8 cellular contexts compared by ENCODE assay signal in the genomic region with DNA sequence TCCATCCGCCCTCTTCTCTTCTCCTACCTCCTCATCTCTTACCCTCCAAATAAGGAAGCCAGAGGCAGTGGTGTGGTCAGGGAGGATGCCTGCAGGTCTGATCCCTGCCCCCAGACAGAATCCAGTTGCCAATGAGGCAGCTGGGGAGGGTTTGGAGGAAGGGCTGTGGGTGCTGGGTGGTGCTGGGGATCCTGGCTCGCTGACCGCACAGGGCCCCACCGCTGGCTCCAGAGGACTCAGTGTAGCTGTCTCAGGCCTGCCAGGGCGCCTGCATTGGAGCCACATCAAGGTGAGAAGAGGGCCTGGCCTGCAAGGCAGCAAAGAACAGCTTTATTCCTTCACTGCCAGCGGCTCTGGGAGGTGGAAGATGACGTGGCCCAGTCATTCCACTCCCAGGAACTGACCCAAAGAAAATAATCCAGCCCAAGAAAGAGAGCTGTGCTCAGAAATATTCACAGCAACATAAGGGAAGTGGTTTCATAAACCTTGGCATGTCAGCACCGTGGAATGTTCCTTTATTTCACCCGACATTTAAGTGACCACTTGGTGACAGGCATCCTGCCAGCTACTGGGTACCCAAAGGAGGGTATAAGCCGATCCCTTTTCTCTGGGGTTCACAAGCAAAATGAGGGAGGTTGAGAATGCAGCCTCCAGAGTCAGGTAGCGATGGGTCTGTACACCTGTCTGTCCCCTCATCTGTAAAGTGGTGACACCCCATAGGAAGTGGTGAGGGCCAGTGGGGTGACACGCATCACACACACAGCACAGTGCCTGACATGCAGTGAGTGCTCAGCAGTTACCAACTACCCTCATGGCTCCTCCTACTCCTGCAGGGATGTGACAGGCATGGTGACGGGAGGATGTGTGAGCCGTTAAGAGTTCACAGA.
DNase-seq lines count a peak whose midpoint lies in the region; ATAC-seq, FAIRE-seq and TF ChIP-seq lines count a peak whose summit lies in the region.

No MANE protein-coding gene starts in this region.

- TF ChIP-seq POLR2A in GM12878 (IDR thresholded peaks at IDR 0.05; ENCODE audit: low read depth, low read length): no peak

- POLR2A ChIA-PET in GM12878 (lab: Charles Lee): no interaction called here

- no TSS peak for BruUV-seq in GM12878 (replicated peaks; lab: Mats Ljungman, UMichigan)

- H3K4me3 Mint-ChIP-seq in memory B cell (no peak overlapping the region), glutamatergic neuron (ENCODE audit: unreplicated experiment) (no peak overlapping the region)

- peak overlapping the region; percentile 21 for H3K4me3 ChIP-seq in DOHH2 (ENCODE audit: low read length)
- H3K4me3 ChIP-seq in GM12878: no peak overlapping the region
- H3K4me3 ChIP-seq in Karpas-422 (ENCODE audit: low read length): no peak overlapping the region

- no peak for TF ChIP-seq RAD21 in GM12878 (IDR thresholded peaks at IDR 0.05; ENCODE audit: insufficient read depth, low read depth, low read length)

- TF ChIP-seq EP300 in GM12878 (IDR thresholded peaks at IDR 0.05; ENCODE audit: borderline replicate concordance in 1 of 2, control insufficient read depth in 1 of 2, low read depth in 2 of 2, low read length in 2 of 2): no peak

- peaks cover 68% of the 10 kb centered on the region for H3K4me1 ChIP-seq in DOHH2 (ENCODE audit: control insufficient read depth, low read length)
- peaks cover 16% of the 10 kb centered on the region for H3K4me1 ChIP-seq in GM12878 (ENCODE audit: control insufficient read depth, insufficient read depth, low read length)
- peaks cover 4% of the 10 kb centered on the region for H3K4me1 ChIP-seq in Karpas-422 (ENCODE audit: low read length)

- H3K4me1 Mint-ChIP-seq in memory B cell (peaks cover 39% of the 10 kb centered on the region), glutamatergic neuron (ENCODE audit: low read depth, unreplicated experiment) (no peaks in the 10 kb centered on the region)

- H3K9me3 Mint-ChIP-seq in memory B cell: peaks cover 2% of the 10 kb centered on the region
- no peaks in the 10 kb centered on the region for H3K9me3 Mint-ChIP-seq in glutamatergic neuron (ENCODE audit: unreplicated experiment)

- in situ Hi-C loops in GM12878 (cut with MboI): no loop called here

- TF ChIP-seq CTCF in DOHH2 (IDR thresholded peaks at IDR 0.05; ENCODE audit: low read depth, low read length, poor library complexity, severe bottlenecking) (no peak), GM12878 (IDR thresholded peaks at IDR 0.05 in 2 of 3, conservative IDR thresholded peaks at IDR 0.05 in 1 of 3; ENCODE audit: control insufficient read depth in 2 of 3, extremely low read depth in 1 of 3, insufficient read depth in 1 of 3, low read depth in 3 of 3, low read length in 3 of 3) (no peak), glutamatergic neuron (IDR thresholded peaks at IDR 0.05; ENCODE audit: partially characterized antibody, unreplicated experiment) (no peak)

- RAD21 ChIA-PET in GM12878 (lab: Charles Lee; ENCODE audit: unreplicated experiment): interaction anchor here (0.5 kb wide), 1 partner anchor 80 kb away, joined by 3 read pairs; no protein-coding TSS in a partner anchor

- no peaks in the 10 kb centered on the region for H3K27me3 ChIP-seq in DOHH2 (ENCODE audit: control insufficient read depth, low read length)
- H3K27me3 ChIP-seq in GM12878 (replicated peaks in 1 of 2; ENCODE audit: control insufficient read depth in 2 of 2, insufficient read depth in 2 of 2, low read length in 1 of 2): no peaks in the 10 kb centered on the region
- H3K27me3 ChIP-seq in Karpas-422 (ENCODE audit: low read length): no peaks in the 10 kb centered on the region

- H4K20me1 ChIP-seq in DOHH2 (ENCODE audit: control insufficient read depth, insufficient read depth, low read depth, low read length): no peaks in the 10 kb centered on the region
- no peaks in the 10 kb centered on the region for H4K20me1 ChIP-seq in GM12878 (ENCODE audit: control insufficient read depth, insufficient read depth)
- H4K20me1 ChIP-seq in Karpas-422 (ENCODE audit: insufficient read depth, low read depth, low read length): no peaks in the 10 kb centered on the region

- no peak for FAIRE-seq in GM12878 (lab: Jason Lieb, UNC)

- WGBS in GM12878 (ENCODE audit: insufficient coverage, insufficient replicate concordance, low lambda C conversion rate, missing lambda C conversion rate): 49% methylated on average over 14 of the region's 14 CpGs

- H3K4me2 ChIP-seq in DOHH2 (ENCODE audit: low read length) (peak overlapping the region; percentile 54), GM12878 (ENCODE audit: control insufficient read depth, insufficient read depth) (0 out of 2 replicates have a peak overlapping the region, but pooled peaks have one; percentile 15), Karpas-422 (ENCODE audit: low read depth, low read length, poor library complexity, severe bottlenecking) (no peak overlapping the region)

- H3K36me3 Mint-ChIP-seq in memory B cell: no peaks in the 10 kb centered on the region
- peaks cover 5% of the 10 kb centered on the region for H3K36me3 Mint-ChIP-seq in glutamatergic neuron (ENCODE audit: unreplicated experiment)

- intact Hi-C loops in GM12878 (cut with micrococcal nuclease; ENCODE audit: unreplicated experiment): no loop called here

- H3K27ac ChIP-seq in DOHH2 (ENCODE audit: low read depth, low read length) (no peak overlapping the region), GM12878 (ENCODE audit: control insufficient read depth, insufficient read depth) (no peak overlapping the region), Karpas-422 (ENCODE audit: low read length) (no peak overlapping the region)

- no peaks in the 10 kb centered on the region for H3K36me3 ChIP-seq in DOHH2 (ENCODE audit: control insufficient read depth, low read length)
- no peaks in the 10 kb centered on the region for H3K36me3 ChIP-seq in GM12878 (ENCODE audit: control insufficient read depth in 2 of 2, insufficient read depth in 2 of 2, low read length in 1 of 2)
- H3K36me3 ChIP-seq in Karpas-422 (ENCODE audit: insufficient read depth, low read length): no peaks in the 10 kb centered on the region

- ATAC-seq in HG03469 (IDR thresholded peaks at IDR 0.05; ENCODE audit: unreplicated experiment) (peak; percentile 43), GM12878 (peak; percentile 41; the same call in 2 of the 3 replicates), memory B cell (ENCODE audit: low read depth) (peak; percentile 67), GM18517 (IDR thresholded peaks at IDR 0.05; ENCODE audit: unreplicated experiment) (no peak)

- H3K79me2 ChIP-seq in DOHH2 (ENCODE audit: control insufficient read depth, low read length): no peaks in the 10 kb centered on the region
- no peaks in the 10 kb centered on the region for H3K79me2 ChIP-seq in GM12878 (ENCODE audit: control insufficient read depth, insufficient read depth, low read length)
- H3K79me2 ChIP-seq in Karpas-422 (ENCODE audit: low read length): no peaks in the 10 kb centered on the region

- H3F3A ChIP-seq in DOHH2 (ENCODE audit: control insufficient read depth, insufficient read depth): peaks cover 4% of the 10 kb centered on the region; the same call in 1 of the 2 replicates

- CTCF ChIA-PET in GM12878 (lab: Yijun Ruan, JAX): interaction anchor here (0.9 kb wide), 1 partner anchor 12 kb away, joined by 3 read pairs; no protein-coding TSS in a partner anchor

- H3K9me3 ChIP-seq in DOHH2 (ENCODE audit: control insufficient read depth, insufficient read depth, low read length): peaks cover 7% of the 10 kb centered on the region; the same call in 1 of the 2 replicates
- H3K9me3 ChIP-seq in GM12878 (replicated peaks; ENCODE audit: control insufficient read depth, insufficient read depth, low read length): no peaks in the 10 kb centered on the region; the same call in 2 of the 3 replicates
- no peaks in the 10 kb centered on the region for H3K9me3 ChIP-seq in Karpas-422 (ENCODE audit: low read length)

- DNase-seq in GM12878 (ENCODE audit: low read depth, low spot score) (no peak), memory B cell (ENCODE audit: low spot score in 2 of 2) (no peak), NCI-H1694 treated with DMSO at 0.1 percent for 48 hours (lab: John Stamatoyannopoulos, UW) (no peak), glutamatergic neuron (no peak), Karpas-422 (no peak)

- H3K27ac Mint-ChIP-seq in memory B cell (no peak overlapping the region), glutamatergic neuron (ENCODE audit: unreplicated experiment) (no peak overlapping the region)

- H2AFZ ChIP-seq in GM12878 (ENCODE audit: control insufficient read depth, low read depth, low read length) (peak overlapping the region; percentile 15), Karpas-422 (ENCODE audit: low read length) (no peak overlapping the region)

- peaks cover 5% of the 10 kb centered on the region for H3K27me3 Mint-ChIP-seq in memory B cell
- peaks cover 2% of the 10 kb centered on the region for H3K27me3 Mint-ChIP-seq in glutamatergic neuron (ENCODE audit: unreplicated experiment)

- H3K9me2 ChIP-seq in DOHH2 (replicated peaks; ENCODE audit: control insufficient read depth, low read length): no peaks in the 10 kb centered on the region
- no peaks in the 10 kb centered on the region for H3K9me2 ChIP-seq in Karpas-422 (replicated peaks; ENCODE audit: insufficient read depth, low read length)

- SMC1A ChIA-PET in GM12878 (lab: Charles Lee; ENCODE audit: uncharacterized antibody, unreplicated experiment): no interaction called here

- H3K9ac ChIP-seq in GM12878 (ENCODE audit: control insufficient read depth, insufficient read depth, low read length) (no peak overlapping the region), Karpas-422 (ENCODE audit: low read length) (no peak overlapping the region)

TF ChIP-seq in GM12878, 131 proteins besides CTCF, POLR2A, EP300 and RAD21 (continues in another document):
- TF ChIP-seq CREB1 (IDR thresholded peaks at IDR 0.05; ENCODE audit: low read depth): peak; percentile 26; the same call in 1 of the 2 replicates
- no peak for TF ChIP-seq ZNF207 (IDR thresholded peaks at IDR 0.05; ENCODE audit: borderline replicate concordance)
